8 cellular contexts compared by ENCODE assay signal in the genomic region with DNA sequence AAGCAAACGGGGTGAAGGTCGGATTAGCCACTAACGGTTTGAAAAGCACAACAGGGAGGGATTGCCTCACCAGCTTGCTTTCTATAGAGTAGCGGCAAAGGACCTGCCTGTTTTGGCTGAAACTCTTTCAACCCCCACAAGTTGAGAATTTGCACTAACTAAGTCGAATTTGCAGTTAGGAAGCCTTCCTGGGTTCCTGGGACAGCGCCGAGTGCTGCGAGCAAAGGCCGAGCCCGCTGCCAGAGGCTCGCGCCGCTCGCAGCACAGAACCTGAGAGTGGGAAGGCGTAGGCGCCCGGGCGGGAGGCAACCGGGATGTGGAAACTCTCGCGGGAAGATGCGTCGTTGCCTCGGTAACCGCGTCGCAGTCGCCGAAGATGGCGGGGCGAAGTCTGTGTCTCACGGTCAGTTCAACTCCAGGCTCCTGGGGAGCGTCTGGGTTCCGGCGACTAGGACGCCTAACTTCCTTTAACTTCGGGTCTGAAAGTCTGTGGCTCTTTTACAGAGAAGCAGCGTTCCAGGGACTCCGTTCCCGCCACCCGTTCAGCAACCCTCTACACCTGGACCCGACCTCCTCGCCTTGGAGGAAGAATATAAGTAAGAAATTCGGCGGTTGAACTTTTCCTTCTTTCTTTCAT. TPM values are rescaled to one million over a fixed set of nuclear protein-coding genes. Genes with fewer than 3 reads are reported as not detected.
DNase-seq lines count a peak whose midpoint lies in the region; ATAC-seq and TF ChIP-seq lines count a peak whose summit lies in the region.

A gene (plus strand): TSS at position 352 of the 637 bp plus-strand sequence. CDS start 25 bp downstream, at position 377.

- TF ChIP-seq CTCF in AG04450 (IDR thresholded peaks at IDR 0.05; ENCODE audit: low read depth, low read length) (no peak), chondrocyte (IDR thresholded peaks at IDR 0.05) (no peak)

- H3K4me3 ChIP-seq in AG04450 (ENCODE audit: low read depth, low read length) = peak within 1 kb of the TSS; percentile 70

- no peaks in the 10 kb centered on the region for H3K9me3 ChIP-seq in AG04450 (ENCODE audit: control insufficient read depth, insufficient read depth, low read length)

- DNase-seq in AG04450 (ENCODE audit: low read depth, low spot score) (peak; percentile 54), NCI-H2196 treated with DMSO at 0.1 percent for 48 hours (lab: John Stamatoyannopoulos, UW; ENCODE audit: unreplicated experiment) (peak; percentile 11), chondrocyte (ENCODE audit: low spot score) (peak; percentile 95), kidney tubule cell (ENCODE audit: low spot score) (peak; percentile 91)
- DNase-seq in activated CD4-positive, CD25-positive, alpha-beta regulatory T cell treated with anti-CD3 and anti-CD28 coated beads, Interleukin-2, amount 50 U/mL, for 16 hours (ENCODE audit: low read depth, low spot score) = peak; percentile 18
- peak; percentile 24 to 74 (median 52) for DNase-seq in stimulated activated CD4-positive, alpha-beta T cell treated with anti-CD3 and anti-CD28 coated beads, Interleukin-1b, Interleukin-23, amount 100 ng/mL, for 24 hours (ENCODE audit: low read depth in 4 of 4, low spot score in 1 of 4)

- peaks cover 1% of the 10 kb centered on the region for H3K36me3 Mint-ChIP-seq in chondrocyte (ENCODE audit: low read depth)

- ATAC-seq in GM18870 (IDR thresholded peaks at IDR 0.05; ENCODE audit: unreplicated experiment) = peak; percentile 68
- ATAC-seq in HG03103 (IDR thresholded peaks at IDR 0.05; ENCODE audit: low read depth, unreplicated experiment) = peak; percentile 90

- POLR2A ChIA-PET in AG04450 (lab: Yijun Ruan, JAX) = no interaction called here

- peak within 1 kb of the TSS; percentile 74 for H3K27ac Mint-ChIP-seq in chondrocyte (ENCODE audit: unreplicated experiment)

- no peak within 1 kb of the TSS for H3K27ac ChIP-seq in AG04450 (ENCODE audit: low read depth, low read length)

- peaks cover 8% of the 10 kb centered on the region for H3K27me3 Mint-ChIP-seq in chondrocyte (ENCODE audit: low read depth)

- CTCF ChIA-PET in AG04450 (lab: Charles Lee) = no interaction called here

- H3K4me1 Mint-ChIP-seq in chondrocyte (ENCODE audit: low read depth) = peaks cover 16% of the 10 kb centered on the region

- H3K27me3 ChIP-seq in AG04450 (ENCODE audit: control insufficient read depth, insufficient read depth, low read length) = no peaks in the 10 kb centered on the region

- peak within 1 kb of the TSS; percentile 89 for H3K4me3 Mint-ChIP-seq in chondrocyte (ENCODE audit: unreplicated experiment)

- H3K9me3 Mint-ChIP-seq in chondrocyte (ENCODE audit: low read depth) = peaks cover 8% of the 10 kb centered on the region

RNA-seq across cellular contexts. Expression of the gene that starts here (rescaled TPM):
- 1.2 and 2.0 TPM in 2 replicates for polyA plus RNA-seq in AG04450 (2011; rRNA removed)
- polyA minus RNA-seq in AG04450 (2011; rRNA and poly(A)+ RNA removed) = 1.9 and 2.8 TPM in 2 replicates
- total RNA-seq in chondrocyte = 2.4 to 4.6 TPM (median 3.3 TPM) in 3 replicates

Comparison
In these comparisons a context has a peak if more than half of its experiments do, and no peak if none do; other contexts are left out.
1. DNase-seq: peak in every context shown above with its lines; median percentile 95 in chondrocyte; 91 in kidney tubule cell; 54 in AG04450; 52 in stimulated activated CD4-positive, alpha-beta T cell treated with anti-CD3 and anti-CD28 coated beads, Interleukin-1b, Interleukin-23, amount 100 ng/mL, for 24 hours; 18 in activated CD4-positive, CD25-positive, alpha-beta regulatory T cell treated with anti-CD3 and anti-CD28 coated beads, Interleukin-2, amount 50 U/mL, for 16 hours; 11 in NCI-H2196 treated with DMSO at 0.1 percent for 48 hours.